18 cellular contexts compared by ENCODE assay signal in the genomic region with DNA sequence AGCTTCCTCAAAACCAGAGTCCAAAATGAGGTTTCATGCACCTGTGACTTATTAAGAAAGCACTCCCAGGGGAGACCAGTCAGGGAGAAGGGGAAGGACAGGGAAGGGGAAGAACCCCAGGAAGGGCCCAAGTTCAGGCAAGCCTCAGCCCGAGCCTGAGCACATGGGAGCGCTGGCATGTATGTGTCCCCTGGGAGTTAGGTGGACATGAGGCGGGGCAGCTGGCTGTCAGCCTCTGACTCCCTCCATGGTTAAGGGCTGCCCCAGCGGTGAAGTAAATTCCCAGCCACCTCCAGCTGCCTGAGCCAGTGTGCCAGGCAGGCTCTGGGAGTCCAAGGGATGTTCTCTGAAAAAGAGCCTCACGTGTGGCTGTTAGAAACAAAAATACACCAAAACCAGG. TPM values are rescaled to one million over a fixed set of nuclear protein-coding genes. Genes with fewer than 3 reads are reported as not detected.
"Had no signal": no experiment of that assay in that cellular context is flagged by ENCODE, and none has a peak within 500 bp of the region (broad histone marks: within the 10 kb centered on the region; RNA-seq: fewer than 3 reads in every experiment).

No MANE protein-coding gene starts in this region.

- H3K27ac ChIP-seq: breast epithelium, psoas muscle had no signal

- H3K27me3 ChIP-seq: breast epithelium had no signal

- H3K4me1 Mint-ChIP-seq: activated CD4-positive, alpha-beta T cell treated with anti-CD3 and anti-CD28 coated beads, Interleukin-2, amount 10 ng/mL, durations not matched to agents 7 days and 5 days; endodermal cell had no signal

- H3K36me3 Mint-ChIP-seq: activated naive CD4-positive, alpha-beta T cell treated with anti-CD3 and anti-CD28 coated beads, Interleukin-2, amount 50 U/mL, for 72 hours had no signal

- H3K4me3 ChIP-seq: breast epithelium, psoas muscle had no signal

- H3K36me3 ChIP-seq: breast epithelium had no signal

- H3K9me3 Mint-ChIP-seq: activated CD4-positive, alpha-beta T cell treated with anti-CD3 and anti-CD28 coated beads, Interleukin-2, amount 10 ng/mL, durations not matched to agents 7 days and 5 days; activated naive CD4-positive, alpha-beta T cell treated with anti-CD3 and anti-CD28 coated beads, Interleukin-2, amount 50 U/mL, for 72 hours; endodermal cell; T-helper 1 cell treated with Interleukin-12 subunit alpha and Interleukin-12 subunit beta and Interleukin-4 antibody, amounts not matched to agents 30 μg/mL and 1 μg/mL, for 36 hours had no signal

- ATAC-seq: activated naive CD4-positive, alpha-beta T cell treated with anti-CD3 and anti-CD28 coated beads, Interleukin-2, amount 50 U/mL, for 72 hours; left lobe of liver; psoas muscle; sciatic nerve had no signal

- H3K27ac Mint-ChIP-seq: activated CD4-positive, alpha-beta T cell treated with anti-CD3 and anti-CD28 coated beads, Interleukin-2, amount 10 ng/mL, durations not matched to agents 7 days and 5 days; activated naive CD4-positive, alpha-beta T cell treated with anti-CD3 and anti-CD28 coated beads, Interleukin-2, amount 50 U/mL, for 72 hours; endodermal cell; T-helper 1 cell treated with Interleukin-12 subunit alpha and Interleukin-12 subunit beta and Interleukin-4 antibody, amounts not matched to agents 30 μg/mL and 1 μg/mL, for 36 hours had no signal

- H3K4me1 ChIP-seq: breast epithelium, psoas muscle had no signal

- DNase-seq: activated CD4-positive, alpha-beta T cell treated with anti-CD3 and anti-CD28 coated beads, Interleukin-2, amount 10 ng/mL, durations not matched to agents 7 days and 5 days; activated CD8-positive, alpha-beta memory T cell treated with anti-CD3 and anti-CD28 coated beads for 24 hours; endodermal cell; psoas muscle; stimulated activated CD4-positive, alpha-beta T cell treated with anti-CD3 and anti-CD28 coated beads, Interleukin-12 subunit alpha, Interleukin-12 subunit beta, amount 100 ng/mL, for 4 hours; stimulated activated CD4-positive, alpha-beta T cell treated with anti-CD3 and anti-CD28 coated beads, Interleukin-2, amount 100 ng/mL, for 48 hours; stimulated activated naive CD4-positive, alpha-beta T cell treated with Interleukin-2 at 50 U/mL for 16 hours; trophoblast cell had no signal

- H3K4me3 Mint-ChIP-seq: activated CD4-positive, alpha-beta T cell treated with anti-CD3 and anti-CD28 coated beads, Interleukin-2, amount 10 ng/mL, durations not matched to agents 7 days and 5 days; endodermal cell; T-helper 1 cell treated with Interleukin-12 subunit alpha and Interleukin-12 subunit beta and Interleukin-4 antibody, amounts not matched to agents 30 μg/mL and 1 μg/mL, for 36 hours had no signal

- H3K9me3 ChIP-seq: breast epithelium, psoas muscle had no signal

RNA-seq across cellular contexts. Expression of a gene that starts 18.4 kb away (rescaled TPM):
- total RNA-seq: activated naive CD4-positive, alpha-beta T cell treated with anti-CD3 and anti-CD28 coated beads, Interleukin-2, amount 50 U/mL, for 72 hours; breast epithelium; cerebellum; dermis microvascular lymphatic vessel endothelial cell; endodermal cell; fibroblast of villous mesenchyme; left lobe of liver; mucosa of gallbladder; osteoblast; psoas muscle; sciatic nerve had no signal
